Comparison of ENCODE assay signal across 15 cellular contexts in genomic region chr2:70983506-70984227, GRCh38. TPM values are rescaled to one million over a fixed set of nuclear protein-coding genes. Genes with fewer than 3 reads are reported as not detected.
"Had no signal": no experiment of that assay in that cellular context is flagged by ENCODE, and none has a peak within 500 bp of the region (broad histone marks: within the 10 kb centered on the region; RNA-seq: fewer than 3 reads in every experiment).

No MANE protein-coding gene starts in this region.

- ATAC-seq: stimulated activated naive CD8-positive, alpha-beta T cell treated with anti-CD3 and anti-CD28 coated beads, Interleukin-15, Interleukin-2, amounts not matched to agents 100 U/mL and 50 U/mL, for 24 hours had no signal

- H3K9ac ChIP-seq: SK-N-SH had no signal

- H3K27ac ChIP-seq: brain microvascular endothelial cell, dorsolateral prefrontal cortex, esophagus muscularis mucosa had no signal

- H3K27me3 ChIP-seq: brain microvascular endothelial cell, dorsolateral prefrontal cortex, esophagus muscularis mucosa had no signal

- H3K9me3 ChIP-seq: esophagus muscularis mucosa, SK-N-SH had no signal

- H3K4me2 ChIP-seq: SK-N-SH had no signal

- H3K4me3 ChIP-seq: dorsolateral prefrontal cortex, esophagus muscularis mucosa, lung had no signal

- DNase-seq: brain microvascular endothelial cell; left cardiac atrium; stimulated activated CD4-positive, alpha-beta T cell treated with anti-CD3 and anti-CD28 coated beads, Interleukin-2, amount 100 ng/mL, for 48 hours; stimulated activated naive CD8-positive, alpha-beta T cell treated with anti-CD3 and anti-CD28 coated beads, Interleukin-15, Interleukin-2, amounts not matched to agents 100 U/mL and 50 U/mL, for 24 hours; T-helper 1 cell had no signal

RNA-seq across cellular contexts. Expression of gene ANKRD53, which starts 5.2 kb away (rescaled TPM):
- polyA plus RNA-seq: naive thymus-derived CD4-positive, alpha-beta T cell had no signal

RNA-seq across cellular contexts. Expression of gene ATP6V1B1, which starts 48.0 kb away (rescaled TPM):
- total RNA-seq: fibroblast of villous mesenchyme; mononuclear cell; naive thymus-derived CD4-positive, alpha-beta T cell; pulmonary artery endothelial cell; temporal lobe; WTC11 had no signal
- polyA plus RNA-seq: naive thymus-derived CD4-positive, alpha-beta T cell had no signal
